1 cellular context compared by ENCODE assay signal in genomic region chr16:87897563-87898505, GRCh38.
TF ChIP-seq lines count a peak whose summit lies in the region.

No MANE protein-coding gene starts in this region.

TF ChIP-seq in A549, 52 proteins besides CTCF, POLR2A, EP300 and RAD21 (continued from another document):
- TF ChIP-seq USF2 (IDR thresholded peaks at IDR 0.05): no peak
- no peak for TF ChIP-seq ZSCAN20 (CRISPR knock-in tag; IDR thresholded peaks at IDR 0.05)
- TF ChIP-seq HOXA7 (CRISPR knock-in tag; IDR thresholded peaks at IDR 0.05): no peak
